In genomic region chr5:134373633-134374032, GRCh38 we compare ENCODE assay signal across 7 cellular contexts. TPM values are rescaled to one million over a fixed set of nuclear protein-coding genes. Genes with fewer than 3 reads are reported as not detected.
A peak's percentile ranks its signal among the peaks of the same experiment; 100 is the strongest.
DNase-seq lines count a peak whose midpoint lies in the region; ATAC-seq and TF ChIP-seq lines count a peak whose summit lies in the region.
"Not testable (repeated sequence)": the region's sequence is repeated elsewhere in the genome, so short reads cannot be mapped to it uniquely, and the experiment has no call there.

No MANE protein-coding gene starts in this region.

- in situ Hi-C loops in GM23248 (cut with MboI), result not testable (repeated sequence)

- H3K27ac ChIP-seq in GM23248; right cardiac atrium (ENCODE audit: low read length): not testable (repeated sequence)

- not testable (repeated sequence) for H3K27me3 Mint-ChIP-seq in activated B cell treated with CpG ODN at 0.5 μM for 24 hours; dendritic cell treated with granulocyte-macrophage colony-stimulating factor and Interleukin-4, amounts not matched to agents 40 ng/mL and 50 ng/mL, for 4 days; nephron progenitor cell (ENCODE audit: low read depth, poor library complexity); stimulated activated memory B cell treated with anti-CD40 and anti-IgM and Interleukin-4, amounts not matched to agents 10 μg/mL and 1 μg/mL and 100 μg/mL, for 72 hours
- peaks cover 11% of the 10 kb centered on the region for H3K27me3 Mint-ChIP-seq in activated naive CD4-positive, alpha-beta T cell treated with anti-CD3 and anti-CD28 coated beads, Interleukin-2, amount 10 ng/mL, durations not matched to agents 7 days and 5 days

- H3K9me3 Mint-ChIP-seq in activated B cell treated with CpG ODN at 0.5 μM for 24 hours; activated naive CD4-positive, alpha-beta T cell treated with anti-CD3 and anti-CD28 coated beads, Interleukin-2, amount 10 ng/mL, durations not matched to agents 7 days and 5 days; dendritic cell treated with granulocyte-macrophage colony-stimulating factor and Interleukin-4, amounts not matched to agents 40 ng/mL and 50 ng/mL, for 4 days; nephron progenitor cell; stimulated activated memory B cell treated with anti-CD40 and anti-IgM and Interleukin-4, amounts not matched to agents 10 μg/mL and 1 μg/mL and 100 μg/mL, for 72 hours: not testable (repeated sequence)

- not testable (repeated sequence) for ATAC-seq in activated B cell treated with CpG ODN at 0.5 μM for 24 hours (ENCODE audit: low read depth); right cardiac atrium; stimulated activated memory B cell treated with anti-CD40 and anti-IgM and Interleukin-4, amounts not matched to agents 10 μg/mL and 1 μg/mL and 100 μg/mL, for 72 hours

- H3K79me2 ChIP-seq in GM23248 (ENCODE audit: insufficient read depth), result peaks cover 84% of the 10 kb centered on the region

- H3K4me1 Mint-ChIP-seq in activated B cell treated with CpG ODN at 0.5 μM for 24 hours, result peaks cover 42% of the 10 kb centered on the region
- peaks cover 48% of the 10 kb centered on the region for H3K4me1 Mint-ChIP-seq in activated naive CD4-positive, alpha-beta T cell treated with anti-CD3 and anti-CD28 coated beads, Interleukin-2, amount 10 ng/mL, durations not matched to agents 7 days and 5 days
- peaks cover 41% of the 10 kb centered on the region for H3K4me1 Mint-ChIP-seq in dendritic cell treated with granulocyte-macrophage colony-stimulating factor and Interleukin-4, amounts not matched to agents 40 ng/mL and 50 ng/mL, for 4 days (ENCODE audit: low read depth)
- peaks cover 29% of the 10 kb centered on the region for H3K4me1 Mint-ChIP-seq in nephron progenitor cell
- peaks cover 38% of the 10 kb centered on the region for H3K4me1 Mint-ChIP-seq in stimulated activated memory B cell treated with anti-CD40 and anti-IgM and Interleukin-4, amounts not matched to agents 10 μg/mL and 1 μg/mL and 100 μg/mL, for 72 hours

- not testable (repeated sequence) for TF ChIP-seq CTCF in activated B cell treated with CpG ODN at 0.5 μM for 24 hours (IDR thresholded peaks at IDR 0.05); nephron progenitor cell (IDR thresholded peaks at IDR 0.05)

- not testable (repeated sequence) for H3K9me2 ChIP-seq in GM23248 (ENCODE audit: insufficient read depth)

- H3K4me3 ChIP-seq in GM23248 (peak overlapping the region; percentile 96), right cardiac atrium (ENCODE audit: low read length) (peak overlapping the region; percentile 79)

- H3K4me1 ChIP-seq in GM23248 (ENCODE audit: insufficient read depth), result 0 out of 2 replicates have a peak, but pooled peaks cover 21% of the 10 kb centered on the region
- not testable (repeated sequence) for H3K4me1 ChIP-seq in right cardiac atrium (ENCODE audit: control insufficient read depth, insufficient read depth, low read length)

- not testable (repeated sequence) for H3K27me3 ChIP-seq in GM23248 (replicated peaks; ENCODE audit: insufficient read depth); right cardiac atrium (ENCODE audit: control insufficient read depth, insufficient read depth)

- H3K36me3 ChIP-seq in GM23248 (ENCODE audit: low read depth), result peaks cover 20% of the 10 kb centered on the region

- not testable (repeated sequence) for DNase-seq in GM23248; activated B cell treated with CpG ODN at 0.5 μM for 24 hours; activated naive CD4-positive, alpha-beta T cell treated with anti-CD3 and anti-CD28 coated beads, Interleukin-2, amount 10 ng/mL, durations not matched to agents 7 days and 5 days; right cardiac atrium; nephron progenitor cell

- H3K9me3 ChIP-seq in GM23248 (ENCODE audit: low read depth); right cardiac atrium (ENCODE audit: control insufficient read depth, low read length): not testable (repeated sequence)

- CTCF ChIA-PET in activated B cell treated with CpG ODN at 0.5 μM for 24 hours (lab: Charles Lee), result not testable (repeated sequence)
- CTCF ChIA-PET in activated naive CD4-positive, alpha-beta T cell treated with anti-CD3 and anti-CD28 coated beads, Interleukin-2, amount 10 ng/mL, durations not matched to agents 7 days and 5 days (lab: Charles Lee), result interaction anchor here (2.4 kb wide), 1 partner anchor 38 kb away, joined by 11 read pairs; the partner anchor contains the start of gene CDKN2AIPNL

- H3K4me2 ChIP-seq in GM23248 (ENCODE audit: unreplicated experiment), result peak overlapping the region; percentile 100

- H3K36me3 Mint-ChIP-seq in activated B cell treated with CpG ODN at 0.5 μM for 24 hours (ENCODE audit: low read depth) (peaks cover 50% of the 10 kb centered on the region), nephron progenitor cell (ENCODE audit: low read depth) (peaks cover 51% of the 10 kb centered on the region)
- H3K36me3 Mint-ChIP-seq in activated naive CD4-positive, alpha-beta T cell treated with anti-CD3 and anti-CD28 coated beads, Interleukin-2, amount 10 ng/mL, durations not matched to agents 7 days and 5 days, result peaks cover 42% of the 10 kb centered on the region
- peaks cover 57% of the 10 kb centered on the region for H3K36me3 Mint-ChIP-seq in dendritic cell treated with granulocyte-macrophage colony-stimulating factor and Interleukin-4, amounts not matched to agents 40 ng/mL and 50 ng/mL, for 4 days (ENCODE audit: low read depth)
- peaks cover 14% of the 10 kb centered on the region for H3K36me3 Mint-ChIP-seq in stimulated activated memory B cell treated with anti-CD40 and anti-IgM and Interleukin-4, amounts not matched to agents 10 μg/mL and 1 μg/mL and 100 μg/mL, for 72 hours

- H2AFZ ChIP-seq in GM23248, result not testable (repeated sequence)

- peaks cover 19% of the 10 kb centered on the region; the same call in 1 of the 2 replicates for H4K20me1 ChIP-seq in GM23248 (ENCODE audit: insufficient read depth)

- peak overlapping the region; percentile 100; the same call in 1 of the 2 replicates for H3K9ac ChIP-seq in GM23248

- intact Hi-C loops in activated B cell treated with CpG ODN at 0.5 μM for 24 hours (cut with micrococcal nuclease), result loop anchor here (1.0 to 5.0 kb wide), 5 partner anchors 71 to 534 kb away; partner anchors contain the start of genes DDX46 and PCBD2
- intact Hi-C loops in dendritic cell treated with granulocyte-macrophage colony-stimulating factor and Interleukin-4, amounts not matched to agents 40 ng/mL and 50 ng/mL, for 4 days (cut with micrococcal nuclease); right cardiac atrium (cut with DNase I): not testable (repeated sequence)

- peaks cover 23% of the 10 kb centered on the region for H3F3A ChIP-seq in GM23248 (ENCODE audit: insufficient read depth)

- H3K4me3 Mint-ChIP-seq in activated B cell treated with CpG ODN at 0.5 μM for 24 hours (peak overlapping the region; percentile 55), nephron progenitor cell (peak overlapping the region; percentile 74)
- peak overlapping the region; percentile 52 for H3K4me3 Mint-ChIP-seq in activated naive CD4-positive, alpha-beta T cell treated with anti-CD3 and anti-CD28 coated beads, Interleukin-2, amount 10 ng/mL, durations not matched to agents 7 days and 5 days
- H3K4me3 Mint-ChIP-seq in dendritic cell treated with granulocyte-macrophage colony-stimulating factor and Interleukin-4, amounts not matched to agents 40 ng/mL and 50 ng/mL, for 4 days, result peak overlapping the region; percentile 13
- peak overlapping the region; percentile 54 for H3K4me3 Mint-ChIP-seq in stimulated activated memory B cell treated with anti-CD40 and anti-IgM and Interleukin-4, amounts not matched to agents 10 μg/mL and 1 μg/mL and 100 μg/mL, for 72 hours

- WGBS in GM23248 (ENCODE audit: low coverage in 1 of 2, low lambda C conversion rate in 2 of 2, missing lambda C conversion rate in 2 of 2), 2 experiments, result 93 to 95% methylated on average over 5 of the region's 5 CpGs
- WGBS in right cardiac atrium, result 94% methylated on average over 5 of the region's 5 CpGs

- not testable (repeated sequence) for H3K27ac Mint-ChIP-seq in activated B cell treated with CpG ODN at 0.5 μM for 24 hours; activated naive CD4-positive, alpha-beta T cell treated with anti-CD3 and anti-CD28 coated beads, Interleukin-2, amount 10 ng/mL, durations not matched to agents 7 days and 5 days; dendritic cell treated with granulocyte-macrophage colony-stimulating factor and Interleukin-4, amounts not matched to agents 40 ng/mL and 50 ng/mL, for 4 days; nephron progenitor cell; stimulated activated memory B cell treated with anti-CD40 and anti-IgM and Interleukin-4, amounts not matched to agents 10 μg/mL and 1 μg/mL and 100 μg/mL, for 72 hours

- POLR2A ChIA-PET in activated B cell treated with CpG ODN at 0.5 μM for 24 hours (lab: Charles Lee), result interaction anchor here (5.4 kb wide), 1 partner anchor 152 kb away, joined by 86 read pairs; the partner anchor contains the start of gene JADE2

RNA-seq across cellular contexts. Expression of gene UBE2B, which starts 2.3 kb away (rescaled TPM):
- 15.7 and 21.7 TPM in 2 replicates for total RNA-seq in GM23248 (2014; rRNA removed; shearing (Covaris generic))
- polyA plus RNA-seq in GM23248 (2016; fragmentation: Nextera tagmentation; extraction: Ambion mirVana), result 350 and 376 TPM in 2 replicates
- total RNA-seq in activated B cell treated with CpG ODN at 0.5 μM for 24 hours, result 60.4 and 64.4 TPM in 2 replicates
- total RNA-seq in right cardiac atrium, result 100 to 1,000 TPM; 153 to 216 (median 180) TPM
- polyA plus RNA-seq in right cardiac atrium, result 260 TPM

RNA-seq across cellular contexts. Expression of gene CDKL3, which starts 6.7 kb away (rescaled TPM):
- 0.65 TPM in 1 of 2 replicates, not detected in the other for total RNA-seq in GM23248 (2014; rRNA removed; shearing (Covaris generic))
- polyA plus RNA-seq in GM23248 (2016; fragmentation: Nextera tagmentation; extraction: Ambion mirVana) (3.9 and 4.1 TPM in 2 replicates), right cardiac atrium (5.9 TPM)
- total RNA-seq in activated B cell treated with CpG ODN at 0.5 μM for 24 hours (0.54 and 2.1 TPM in 2 replicates), right cardiac atrium (1 to 10 TPM; 6.9 to 7.5 (median 7.1) TPM)

RNA-seq across cellular contexts. Expression of gene CDKN2AIPNL, which starts 38.0 kb away (rescaled TPM):
- 22.1 and 26.0 TPM in 2 replicates for total RNA-seq in GM23248 (2014; rRNA removed; shearing (Covaris generic))
- polyA plus RNA-seq in GM23248 (2016; fragmentation: Nextera tagmentation; extraction: Ambion mirVana) (36.1 and 39.9 TPM in 2 replicates), right cardiac atrium (71.3 TPM)
- total RNA-seq in activated B cell treated with CpG ODN at 0.5 μM for 24 hours (21.6 and 22.4 TPM in 2 replicates), right cardiac atrium (10 to 100 TPM; 33.5 to 42.0 (median 37.5) TPM)

Comparison
In these comparisons a context has a peak if more than half of its experiments do, and no peak if none do; other contexts are left out.
1. H3K4me3 Mint-ChIP-seq: peak in every context shown above with its lines; median percentile 74 in nephron progenitor cell; 55 in activated B cell treated with CpG ODN at 0.5 μM for 24 hours; 54 in stimulated activated memory B cell treated with anti-CD40 and anti-IgM and Interleukin-4, amounts not matched to agents 10 μg/mL and 1 μg/mL and 100 μg/mL, for 72 hours; 52 in activated naive CD4-positive, alpha-beta T cell treated with anti-CD3 and anti-CD28 coated beads, Interleukin-2, amount 10 ng/mL, durations not matched to agents 7 days and 5 days; 13 in dendritic cell treated with granulocyte-macrophage colony-stimulating factor and Interleukin-4, amounts not matched to agents 40 ng/mL and 50 ng/mL, for 4 days.